Comparison of ENCODE assay signal across 8 cellular contexts in genomic region chr18:3279201-3280185, GRCh38. TPM values are rescaled to one million over a fixed set of nuclear protein-coding genes. Genes with fewer than 3 reads are reported as not detected.
A peak's percentile ranks its signal among the peaks of the same experiment; 100 is the strongest.
DNase-seq lines count a peak whose midpoint lies in the region; ATAC-seq, FAIRE-seq and TF ChIP-seq lines count a peak whose summit lies in the region.

No MANE protein-coding gene starts in this region.

- H3K27me3 ChIP-seq in CD4-positive, alpha-beta T cell (ENCODE audit: control insufficient read depth, insufficient read depth, low read length) = no peaks in the 10 kb centered on the region
- H3K27me3 ChIP-seq in K562 (ENCODE audit: control insufficient read depth in 2 of 2, insufficient read depth in 2 of 2, low read length in 2 of 2) = no peaks in the 10 kb centered on the region

- POLR2A ChIA-PET in CD4-positive, alpha-beta T cell (lab: Charles Lee) = interaction anchor here (1.1 to 1.2 kb wide), 3 partner anchors 169 to 315 kb away, joined by 3 to 4 read pairs (median 3); no protein-coding TSS in a partner anchor
- POLR2A ChIA-PET in K562 (lab: Yijun Ruan, JAX) = interaction anchor here (0.6 to 1.1 kb wide), 7 partner anchors 15 to 591 kb away, joined by 3 to 5 read pairs (median 3); no protein-coding TSS in a partner anchor

- TF ChIP-seq CTCF in CD4-positive, alpha-beta T cell (IDR thresholded peaks at IDR 0.05) = no peak
- TF ChIP-seq CTCF in GM20000 (IDR thresholded peaks at IDR 0.05; ENCODE audit: extremely low read depth, missing control alignments) (no peak), K562 (IDR thresholded peaks at IDR 0.05 in 2 of 3, conservative IDR thresholded peaks at IDR 0.05 in 1 of 3; ENCODE audit: insufficient read depth in 2 of 3, low read depth in 1 of 3, low read length in 3 of 3) (peak in 2 of 3 experiments; percentile 20 to 22; a peak in 2 of 6 replicates)

- H3K9me1 ChIP-seq in K562 (ENCODE audit: control insufficient read depth, insufficient read depth, low read length) = no peaks in the 10 kb centered on the region

- TF ChIP-seq POLR2A in K562 (conservative IDR thresholded peaks at IDR 0.05) = no peak; the same call in 1 of the 2 replicates

- DNase-seq in CD4-positive, alpha-beta T cell = no peak
- DNase-seq in GM20000 (ENCODE audit: low spot score) (peak; percentile 53), K562 (ENCODE audit: extremely low read depth in 1 of 4, low spot score in 3 of 4) (peak in 1 of 4 experiments; percentile 29), NCI-H146 (lab: John Stamatoyannopoulos, UW) (no peak), NCI-H1694 treated with DMSO at 0.1 percent for 48 hours (lab: John Stamatoyannopoulos, UW) (no peak), kidney glomerular epithelial cell (lab: John Stamatoyannopoulos, UW) (no peak), NCI-H1105 treated with DMSO at 0.1 percent for 48 hours (lab: John Stamatoyannopoulos, UW) (no peak)

- H3K4me1 Mint-ChIP-seq in CD4-positive, alpha-beta T cell (ENCODE audit: low read depth) = no peaks in the 10 kb centered on the region

- peaks cover 43% of the 10 kb centered on the region for H3K36me3 Mint-ChIP-seq in CD4-positive, alpha-beta T cell (ENCODE audit: low read depth)

- WGBS in K562 (ENCODE audit: insufficient coverage, low coverage, missing lambda C conversion rate) = 39% methylated on average over 14 of the region's 14 CpGs

- H3K4me3 Mint-ChIP-seq in CD4-positive, alpha-beta T cell = no peak overlapping the region

- no peak overlapping the region for H2AFZ ChIP-seq in K562 (ENCODE audit: low read depth, low read length)

- intact Hi-C loops in CD4-positive, alpha-beta T cell (cut with DNase I, micrococcal nuclease) = loop anchor here (5.0 kb wide), 5 partner anchors 173 to 788 kb away; partner anchors contain the start of gene TGIF1 (in 1 of the 2)
- intact Hi-C loops in K562 (cut with micrococcal nuclease) = loop anchor here (5.0 kb wide), 1 partner anchor 718 kb away; no protein-coding TSS in a partner anchor

- no peaks in the 10 kb centered on the region for H4K20me1 ChIP-seq in K562 (replicated peaks; ENCODE audit: control insufficient read depth, insufficient read depth, low read length)

- H3K9me3 Mint-ChIP-seq in CD4-positive, alpha-beta T cell = no peaks in the 10 kb centered on the region

- peak overlapping the region; percentile 33 for H3K27ac Mint-ChIP-seq in CD4-positive, alpha-beta T cell

- no peaks in the 10 kb centered on the region for H3K79me2 ChIP-seq in K562 (ENCODE audit: control insufficient read depth, insufficient read depth, low read length)

- no peak overlapping the region for H3K27ac ChIP-seq in CD4-positive, alpha-beta T cell (ENCODE audit: low read depth, low read length)
- H3K27ac ChIP-seq in K562 (ENCODE audit: extremely low read depth, low read depth, low read length) = no peak overlapping the region

- CTCF ChIA-PET in CD4-positive, alpha-beta T cell (lab: Charles Lee) = interaction anchor here (1.1 to 2.2 kb wide), 7 partner anchors 9 to 386 kb away, joined by 3 to 10 read pairs (median 3); no protein-coding TSS in a partner anchor
- CTCF ChIA-PET in K562 (lab: Yijun Ruan, JAX; ENCODE audit: low intra/inter-chr PET ratio) = interaction anchor here (4.0 to 5.0 kb wide), 2 partner anchors 175 to 386 kb away, joined by 42 to 83 read pairs; no protein-coding TSS in a partner anchor

- H3K4me3 ChIP-seq in K562 = no peak overlapping the region

- no peak overlapping the region for H3K4me2 ChIP-seq in K562 (ENCODE audit: insufficient read depth, low read length)

- peaks cover 4 to 8% of the 10 kb centered on the region in 2 experiments; a peak in 4 of 5 replicates for H3K4me1 ChIP-seq in K562 (replicated peaks in 1 of 2; ENCODE audit: control insufficient read depth in 2 of 2, insufficient read depth in 2 of 2, low read length in 2 of 2)

- BruUV-seq in K562 (replicated peaks; lab: Mats Ljungman, UMichigan) = no TSS peak

- H3K9me3 ChIP-seq in CD4-positive, alpha-beta T cell (ENCODE audit: control insufficient read depth, low read length) = no peaks in the 10 kb centered on the region
- no peaks in the 10 kb centered on the region for H3K9me3 ChIP-seq in K562 (replicated peaks; ENCODE audit: control insufficient read depth, insufficient read depth, low read depth, low read length)

- peak in 1 of 2 experiments; percentile 53; a peak in 1 of 4 replicates for TF ChIP-seq RAD21 in K562 (CRISPR knock-in tag; conservative IDR thresholded peaks at IDR 0.05 in 1 of 2, IDR thresholded peaks at IDR 0.05 in 1 of 2)

- no peak for TF ChIP-seq EP300 in K562 (IDR thresholded peaks at IDR 0.05; ENCODE audit: low read length)

- ATAC-seq in CD4-positive, alpha-beta T cell (ENCODE audit: poor library complexity) = no peak
- peak; percentile 84 for ATAC-seq in HG03342 (IDR thresholded peaks at IDR 0.05; ENCODE audit: unreplicated experiment)
- peak; percentile 75 for ATAC-seq in K562

- FAIRE-seq in K562 (lab: Jason Lieb, UNC) = no peak

- H3K27me3 Mint-ChIP-seq in CD4-positive, alpha-beta T cell = no peaks in the 10 kb centered on the region

- H3K36me3 ChIP-seq in K562 (ENCODE audit: control insufficient read depth, insufficient read depth, low read length) = peaks cover 44% of the 10 kb centered on the region

- H3K9ac ChIP-seq in K562 (ENCODE audit: insufficient read depth in 1 of 2, low read depth in 2 of 2, low read length in 2 of 2) = no peak overlapping the region

- in situ Hi-C loops in K562 (cut with MboI) = loop anchor here (5.0 to 10.0 kb wide), 5 partner anchors 308 to 1775 kb away; no protein-coding TSS in a partner anchor

TF ChIP-seq in K562, 482 proteins besides CTCF, POLR2A, EP300 and RAD21 (continues in another document):
- TF ChIP-seq POLR2AphosphoS2 (IDR thresholded peaks at IDR 0.05; ENCODE audit: low read length) = peak; percentile 86

RNA-seq across cellular contexts. Expression of gene MYL12B, which starts 17.6 kb away (rescaled TPM):
- total RNA-seq in CD4-positive, alpha-beta T cell = 100 to 1,000 TPM; 128 to 133 TPM
- total RNA-seq in K562 (2011; cell fraction: chromatin; rRNA removed; ENCODE audit: low replicate concordance) = 18.4 and 30.7 TPM in 2 replicates
- total RNA-seq in K562 (2011; cell fraction: nucleolus; rRNA removed) = 35.7 and 36.0 TPM in 2 replicates
- 40.3 and 46.9 TPM in 2 replicates for total RNA-seq in K562 (2011; cell fraction: nucleoplasm; rRNA removed)
- total RNA-seq in K562 (2014; rRNA removed) (220 and 238 TPM in 2 replicates), K562 (2014; rRNA removed; fragmentation: Illumina TruSeq; extraction: Trizol) (478 and 512 TPM in 2 replicates), K562 (2015; rRNA removed; fragmentation: Illumina TruSeq; extraction: Trizol) (357 and 396 TPM in 2 replicates), K562 (2021) (242 and 256 TPM in 2 replicates)
- polyA plus RNA-seq in K562 (2011; rRNA removed) (531 and 554 TPM in 2 replicates), K562 (2014; fragmentation: Illumina TruSeq; extraction: Trizol) (451 and 463 TPM in 2 replicates), K562 (2014; fragmentation: Nextera tagmentation; extraction: Ambion mirVana) (100 to 1,000 TPM; 913 to 995 TPM), K562 (2014; rRNA removed) (270 and 274 TPM in 2 replicates)
- 196 and 355 TPM in 2 replicates for polyA plus RNA-seq in K562 (2011; cell fraction: cytosol; rRNA removed)
- 72.1 and 160 TPM in 2 replicates for polyA plus RNA-seq in K562 (2011; cell fraction: nucleus; rRNA removed)
- polyA plus RNA-seq in K562 (2012) = 338 and 426 TPM in 2 replicates
- polyA minus RNA-seq in K562 (2011; rRNA and poly(A)+ RNA removed) = 343 and 432 TPM in 2 replicates
- 128 and 163 TPM in 2 replicates for polyA minus RNA-seq in K562 (2011; cell fraction: cytosol; rRNA and poly(A)+ RNA removed)
- 25.4 and 59.0 TPM in 2 replicates for polyA minus RNA-seq in K562 (2011; cell fraction: nucleus; rRNA and poly(A)+ RNA removed)

RNA-seq across cellular contexts. Expression of gene MYL12A, which starts 31.9 kb away (rescaled TPM):
- 100 to 1,000 TPM; 188 to 190 TPM for total RNA-seq in CD4-positive, alpha-beta T cell
- 123 and 212 TPM in 2 replicates for total RNA-seq in K562 (2011; cell fraction: chromatin; rRNA removed; ENCODE audit: low replicate concordance)
- 138 and 168 TPM in 2 replicates for total RNA-seq in K562 (2011; cell fraction: nucleolus; rRNA removed)
- 206 and 258 TPM in 2 replicates for total RNA-seq in K562 (2011; cell fraction: nucleoplasm; rRNA removed)
- total RNA-seq in K562 (2014; rRNA removed) = 426 and 468 TPM in 2 replicates
- 562 and 622 TPM in 2 replicates for total RNA-seq in K562 (2014; rRNA removed; fragmentation: Illumina TruSeq; extraction: Trizol)
- 508 and 559 TPM in 2 replicates for total RNA-seq in K562 (2015; rRNA removed; fragmentation: Illumina TruSeq; extraction: Trizol)
- 308 TPM in 2 replicates for total RNA-seq in K562 (2021)
- 714 and 790 TPM in 2 replicates for polyA plus RNA-seq in K562 (2011; rRNA removed)
- polyA plus RNA-seq in K562 (2011; cell fraction: cytosol; rRNA removed) = 163 and 438 TPM in 2 replicates
- 127 and 293 TPM in 2 replicates for polyA plus RNA-seq in K562 (2011; cell fraction: nucleus; rRNA removed)
- 525 and 687 TPM in 2 replicates for polyA plus RNA-seq in K562 (2012)
- polyA plus RNA-seq in K562 (2014; fragmentation: Illumina TruSeq; extraction: Trizol) = 471 and 510 TPM in 2 replicates
- 1,000 to 10,000 TPM in 1 of 2 experiments, 100 to 1,000 TPM in 1; 837 to 1,031 TPM for polyA plus RNA-seq in K562 (2014; fragmentation: Nextera tagmentation; extraction: Ambion mirVana)
- polyA plus RNA-seq in K562 (2014; rRNA removed) = 365 and 466 TPM in 2 replicates
- 571 and 811 TPM in 2 replicates for polyA minus RNA-seq in K562 (2011; rRNA and poly(A)+ RNA removed)
- polyA minus RNA-seq in K562 (2011; cell fraction: cytosol; rRNA and poly(A)+ RNA removed) = 177 and 220 TPM in 2 replicates
- polyA minus RNA-seq in K562 (2011; cell fraction: nucleus; rRNA and poly(A)+ RNA removed) = 135 and 263 TPM in 2 replicates

RNA-seq across cellular contexts. Expression of gene MYOM1, which starts 59.7 kb away (rescaled TPM):
- total RNA-seq in CD4-positive, alpha-beta T cell = 1 to 10 TPM in 1 of 2 experiments, under 1 TPM in 1; 0.74 to 1.5 TPM
- total RNA-seq in K562 (2011; cell fraction: chromatin; rRNA removed; ENCODE audit: low replicate concordance) = 0.44 and 1.2 TPM in 2 replicates
- 0.17 and 0.26 TPM in 2 replicates for total RNA-seq in K562 (2011; cell fraction: nucleolus; rRNA removed)
- total RNA-seq in K562 (2011; cell fraction: nucleoplasm; rRNA removed) = 0.15 and 0.29 TPM in 2 replicates
- total RNA-seq in K562 (2014; rRNA removed) (0.41 and 0.59 TPM in 2 replicates), K562 (2014; rRNA removed; fragmentation: Illumina TruSeq; extraction: Trizol) (0.22 and 0.29 TPM in 2 replicates), K562 (2015; rRNA removed; fragmentation: Illumina TruSeq; extraction: Trizol) (0.47 and 0.64 TPM in 2 replicates), K562 (2021) (0.29 and 0.35 TPM in 2 replicates)
- polyA plus RNA-seq in K562 (2011; rRNA removed) (0.06 and 0.16 TPM in 2 replicates), K562 (2014; fragmentation: Illumina TruSeq; extraction: Trizol) (0.25 and 0.71 TPM in 2 replicates), K562 (2014; fragmentation: Nextera tagmentation; extraction: Ambion mirVana) (under 1 TPM; 0.01 to 0.03 TPM), K562 (2014; rRNA removed) (0.32 and 0.62 TPM in 2 replicates)
- polyA plus RNA-seq in K562 (2011; cell fraction: cytosol; rRNA removed) = 0.06 and 0.15 TPM in 2 replicates
- polyA plus RNA-seq in K562 (2011; cell fraction: nucleus; rRNA removed) = 0.26 and 0.32 TPM in 2 replicates
- polyA plus RNA-seq in K562 (2012) = 0.44 and 1.8 TPM in 2 replicates
- polyA minus RNA-seq in K562 (2011; rRNA and poly(A)+ RNA removed) = 0.25 and 0.30 TPM in 2 replicates
- polyA minus RNA-seq in K562 (2011; cell fraction: cytosol; rRNA and poly(A)+ RNA removed) = 0.18 and 0.19 TPM in 2 replicates
- polyA minus RNA-seq in K562 (2011; cell fraction: nucleus; rRNA and poly(A)+ RNA removed) = 0.13 and 0.33 TPM in 2 replicates

Comparison
In these comparisons a context has a peak if more than half of its experiments do, and no peak if none do; other contexts are left out.
1. CTCF ChIP-seq: peak in K562 (2 of 3); none in CD4-positive, alpha-beta T cell (single experiment) and GM20000 (single experiment).